ENCODE assay signal across 8 cellular contexts in genomic region chr10:86411281-86411841, GRCh38. TPM values are rescaled to one million over a fixed set of nuclear protein-coding genes. Genes with fewer than 3 reads are reported as not detected.
A peak's percentile ranks its signal among the peaks of the same experiment; 100 is the strongest.
DNase-seq lines count a peak whose midpoint lies in the region; ATAC-seq and TF ChIP-seq lines count a peak whose summit lies in the region.

No MANE protein-coding gene starts in this region.

- peaks cover 4 to 6% of the 10 kb centered on the region in 2 donors for H3K9me3 Mint-ChIP-seq in activated T-cell treated with anti-CD3 and anti-CD28 coated beads, Interleukin-2, amount 50 U/mL, for 72 hours

- TF ChIP-seq POLR2A in erythroblast (IDR thresholded peaks at IDR 0.05; ENCODE audit: low read length): no peak

- ATAC-seq in GM19025 (IDR thresholded peaks at IDR 0.05; ENCODE audit: low read depth, unreplicated experiment) (peak; percentile 54), HG03469 (IDR thresholded peaks at IDR 0.05; ENCODE audit: unreplicated experiment) (peak; percentile 57), HG03175 (IDR thresholded peaks at IDR 0.05; ENCODE audit: unreplicated experiment) (no peak)
- ATAC-seq in activated T-cell treated with anti-CD3 and anti-CD28 coated beads, Interleukin-2, amount 50 U/mL, for 72 hours (replicated peaks in 1 of 2): peak; percentile 69 to 83

- H3K27ac ChIP-seq in temporal lobe (ENCODE audit: low read depth, low read length): peak overlapping the region; percentile 79

- peak; percentile 59 for DNase-seq in Ammon's horn (ENCODE audit: low spot score)
- DNase-seq in activated T-cell treated with anti-CD3 and anti-CD28 coated beads, Interleukin-2, amount 50 U/mL, for 72 hours: no peak
- peak; percentile 74 for DNase-seq in hepatic stellate cell (ENCODE audit: low spot score)
- no peak for DNase-seq in erythroblast (lab: John Stamatoyannopoulos, UW)

- peak overlapping the region; percentile 85 for H3K27ac Mint-ChIP-seq in activated T-cell treated with anti-CD3 and anti-CD28 coated beads, Interleukin-2, amount 50 U/mL, for 72 hours

- H3K4me3 Mint-ChIP-seq in activated T-cell treated with anti-CD3 and anti-CD28 coated beads, Interleukin-2, amount 50 U/mL, for 72 hours: peak overlapping the region; percentile 74 to 75

- peaks cover 58% of the 10 kb centered on the region for H3K4me1 Mint-ChIP-seq in activated T-cell treated with anti-CD3 and anti-CD28 coated beads, Interleukin-2, amount 50 U/mL, for 72 hours (ENCODE audit: low read depth)

- H3K36me3 Mint-ChIP-seq in activated T-cell treated with anti-CD3 and anti-CD28 coated beads, Interleukin-2, amount 50 U/mL, for 72 hours (ENCODE audit: insufficient read depth in 2 of 2): peaks cover 6 to 8% of the 10 kb centered on the region in 2 donors

- no peaks in the 10 kb centered on the region for H3K27me3 Mint-ChIP-seq in activated T-cell treated with anti-CD3 and anti-CD28 coated beads, Interleukin-2, amount 50 U/mL, for 72 hours (ENCODE audit: low read depth)

RNA-seq across cellular contexts. Expression of gene GRID1, which starts 44.8 kb away (rescaled TPM):
- not detected for total RNA-seq in activated T-cell treated with anti-CD3 and anti-CD28 coated beads, Interleukin-2, amount 50 U/mL, for 72 hours
- 8.6 TPM for total RNA-seq in temporal lobe

Comparison
In these comparisons a context has a peak if more than half of its experiments do, and no peak if none do; other contexts are left out.
1. DNase-seq: peak in Ammon's horn (single experiment) and hepatic stellate cell (single experiment); none in activated T-cell treated with anti-CD3 and anti-CD28 coated beads, Interleukin-2, amount 50 U/mL, for 72 hours (0 of 2) and erythroblast (0 of 2).